ENCODE assay signal across 10 cellular contexts in the genomic region with DNA sequence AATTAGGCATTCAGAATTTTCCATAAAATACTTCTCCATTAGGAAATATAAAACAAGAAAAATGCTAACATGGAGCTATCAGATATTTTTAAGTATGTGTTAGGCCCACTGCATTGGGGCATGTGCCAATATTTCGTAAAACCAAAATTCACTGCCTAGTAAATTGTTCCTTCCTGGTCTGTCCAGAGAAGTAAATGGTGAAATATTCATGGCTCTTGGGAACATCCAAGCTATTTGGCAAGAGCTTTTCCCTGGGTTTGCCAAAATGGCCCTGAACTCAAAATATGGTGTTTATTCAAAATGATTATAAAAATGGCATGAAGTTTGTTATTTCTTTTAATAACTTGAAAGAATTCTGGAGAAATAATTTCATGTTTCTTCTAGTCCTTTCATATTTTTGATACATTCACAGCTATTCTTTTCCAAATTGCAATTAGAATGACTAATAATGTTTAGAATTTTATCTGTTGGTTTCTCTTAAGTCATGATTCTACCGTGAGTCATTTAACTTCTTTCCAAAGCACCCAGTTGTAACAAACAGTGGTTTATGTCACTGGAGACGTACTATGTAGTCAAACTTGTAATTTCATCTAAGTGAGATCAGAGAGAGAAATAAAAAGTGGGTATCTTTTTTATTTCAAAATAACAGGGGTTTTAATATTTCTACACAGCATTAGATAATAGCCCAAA. TPM values are rescaled to one million over a fixed set of nuclear protein-coding genes. Genes with fewer than 3 reads are reported as not detected.
DNase-seq lines count a peak whose midpoint lies in the region; ATAC-seq and TF ChIP-seq lines count a peak whose summit lies in the region.
"Had no signal": no experiment of that assay in that cellular context is flagged by ENCODE, and none has a peak within 500 bp of the region (broad histone marks: within the 10 kb centered on the region; RNA-seq: fewer than 3 reads in every experiment).

No MANE protein-coding gene starts in this region.

- H3K27ac ChIP-seq in adrenal gland: peak overlapping the region in 3 of 5 donors; percentile 35 to 80 (median 70)

- H3K9me3 Mint-ChIP-seq in stimulated activated effector memory CD8-positive, alpha-beta T cell treated with anti-CD3 and anti-CD28 coated beads, Interleukin-12 subunit alpha, Interleukin-12 subunit beta, amount 100 ng/mL, for 72 hours: no peaks in the 10 kb centered on the region
- H3K9me3 Mint-ChIP-seq: activated naive CD8-positive, alpha-beta T cell treated with anti-CD3 and anti-CD28 coated beads, Interleukin-2, amount 10 ng/mL, durations not matched to agents 7 days and 5 days had no signal

- WGBS in adrenal gland, 4 donors: 35 to 50% (median 40%) methylated on average over 3 of the region's 3 CpGs

- peaks cover 0 to 16% of the 10 kb centered on the region in 2 donors for H3K4me1 ChIP-seq in adrenal gland (replicated peaks in 1 of 2)

- no peak for TF ChIP-seq CTCF in adrenal gland (IDR thresholded peaks at IDR 0.05)

- H3K36me3 Mint-ChIP-seq in stimulated activated effector memory CD8-positive, alpha-beta T cell treated with anti-CD3 and anti-CD28 coated beads, Interleukin-12 subunit alpha, Interleukin-12 subunit beta, amount 100 ng/mL, for 72 hours: peaks cover 35% of the 10 kb centered on the region
- H3K36me3 Mint-ChIP-seq: activated naive CD8-positive, alpha-beta T cell treated with anti-CD3 and anti-CD28 coated beads, Interleukin-2, amount 10 ng/mL, durations not matched to agents 7 days and 5 days had no signal

- H3K4me1 Mint-ChIP-seq in stimulated activated effector memory CD8-positive, alpha-beta T cell treated with anti-CD3 and anti-CD28 coated beads, Interleukin-12 subunit alpha, Interleukin-12 subunit beta, amount 100 ng/mL, for 72 hours: peaks cover 6% of the 10 kb centered on the region

- no peak overlapping the region for H3K27ac Mint-ChIP-seq in stimulated activated effector memory CD8-positive, alpha-beta T cell treated with anti-CD3 and anti-CD28 coated beads, Interleukin-12 subunit alpha, Interleukin-12 subunit beta, amount 100 ng/mL, for 72 hours
- H3K27ac Mint-ChIP-seq: activated naive CD8-positive, alpha-beta T cell treated with anti-CD3 and anti-CD28 coated beads, Interleukin-2, amount 10 ng/mL, durations not matched to agents 7 days and 5 days had no signal

- ATAC-seq in Right ventricle myocardium superior (ENCODE audit: poor library complexity) (peak; percentile 83), GM19328 (IDR thresholded peaks at IDR 0.05; ENCODE audit: unreplicated experiment) (no peak)
- peak; percentile 87 for ATAC-seq in stimulated activated effector memory CD8-positive, alpha-beta T cell treated with anti-CD3 and anti-CD28 coated beads, Interleukin-12 subunit alpha, Interleukin-12 subunit beta, amount 100 ng/mL, for 72 hours
- ATAC-seq: upper lobe of right lung had no signal

- no peaks in the 10 kb centered on the region for H3K27me3 ChIP-seq in adrenal gland
- H3K27me3 ChIP-seq: upper lobe of right lung had no signal

- no peaks in the 10 kb centered on the region for H3K9me3 ChIP-seq in adrenal gland (replicated peaks in 1 of 3)
- H3K9me3 ChIP-seq: upper lobe of right lung had no signal

- no peaks in the 10 kb centered on the region for H3K36me3 ChIP-seq in adrenal gland (replicated peaks in 1 of 2)
- H3K36me3 ChIP-seq: upper lobe of right lung had no signal

- TF ChIP-seq POLR2A in adrenal gland (IDR thresholded peaks at IDR 0.05): no peak

- intact Hi-C loops in adrenal gland (cut with DNase I): no loop called here
- intact Hi-C loops in Right ventricle myocardium superior (cut with DNase I): no loop called here

- H3K4me3 ChIP-seq in adrenal gland: no peak overlapping the region
- H3K4me3 ChIP-seq: upper lobe of right lung had no signal

- DNase-seq in GM04504 (ENCODE audit: low read depth) (peak; percentile 48), adrenal gland (peak in 6 of 7 donors; percentile 17 to 54 (median 28)), Right ventricle myocardium superior (no peak), germinal center (ENCODE audit: low spot score) (no peak), midbrain (lab: John Stamatoyannopoulos, UW) (no peak)
- no peak for DNase-seq in stimulated activated effector memory CD8-positive, alpha-beta T cell treated with anti-CD3 and anti-CD28 coated beads, Interleukin-12 subunit alpha, Interleukin-12 subunit beta, amount 100 ng/mL, for 72 hours (ENCODE audit: low spot score in 2 of 2)
- no peak for DNase-seq in stimulated activated CD4-positive, alpha-beta T cell treated with anti-CD3 and anti-CD28 coated beads, Interleukin-4, amount 100 ng/mL, for 24 hours
- DNase-seq: activated naive CD8-positive, alpha-beta T cell treated with anti-CD3 and anti-CD28 coated beads, Interleukin-2, amount 10 ng/mL, durations not matched to agents 7 days and 5 days; upper lobe of right lung had no signal

- no peak overlapping the region for H3K4me3 Mint-ChIP-seq in stimulated activated effector memory CD8-positive, alpha-beta T cell treated with anti-CD3 and anti-CD28 coated beads, Interleukin-12 subunit alpha, Interleukin-12 subunit beta, amount 100 ng/mL, for 72 hours
- H3K4me3 Mint-ChIP-seq: activated naive CD8-positive, alpha-beta T cell treated with anti-CD3 and anti-CD28 coated beads, Interleukin-2, amount 10 ng/mL, durations not matched to agents 7 days and 5 days had no signal

RNA-seq across cellular contexts. Expression of a gene that starts 25.7 kb away (rescaled TPM):
- total RNA-seq in adrenal gland (10 to 100 TPM in 4 of 8 donors, 1 to 10 TPM in 4; 6.7 to 29.2 (median 11.2) TPM), Right ventricle myocardium superior (15.6 TPM)
- 10 to 100 TPM; 10.4 to 19.2 (median 13.5) TPM for polyA plus RNA-seq in adrenal gland

Comparison
In these comparisons a context has a peak if more than half of its experiments do, and no peak if none do; other contexts are left out.
1. DNase-seq: peak in GM04504 (single experiment) and adrenal gland (6 of 7); none in Right ventricle myocardium superior (single experiment), stimulated activated effector memory CD8-positive, alpha-beta T cell treated with anti-CD3 and anti-CD28 coated beads, Interleukin-12 subunit alpha, Interleukin-12 subunit beta, amount 100 ng/mL, for 72 hours (0 of 2), stimulated activated CD4-positive, alpha-beta T cell treated with anti-CD3 and anti-CD28 coated beads, Interleukin-4, amount 100 ng/mL, for 24 hours (single experiment), germinal center (single experiment) and midbrain (single experiment).